Comparison of ENCODE assay signal across 24 cellular contexts in the genomic region with DNA sequence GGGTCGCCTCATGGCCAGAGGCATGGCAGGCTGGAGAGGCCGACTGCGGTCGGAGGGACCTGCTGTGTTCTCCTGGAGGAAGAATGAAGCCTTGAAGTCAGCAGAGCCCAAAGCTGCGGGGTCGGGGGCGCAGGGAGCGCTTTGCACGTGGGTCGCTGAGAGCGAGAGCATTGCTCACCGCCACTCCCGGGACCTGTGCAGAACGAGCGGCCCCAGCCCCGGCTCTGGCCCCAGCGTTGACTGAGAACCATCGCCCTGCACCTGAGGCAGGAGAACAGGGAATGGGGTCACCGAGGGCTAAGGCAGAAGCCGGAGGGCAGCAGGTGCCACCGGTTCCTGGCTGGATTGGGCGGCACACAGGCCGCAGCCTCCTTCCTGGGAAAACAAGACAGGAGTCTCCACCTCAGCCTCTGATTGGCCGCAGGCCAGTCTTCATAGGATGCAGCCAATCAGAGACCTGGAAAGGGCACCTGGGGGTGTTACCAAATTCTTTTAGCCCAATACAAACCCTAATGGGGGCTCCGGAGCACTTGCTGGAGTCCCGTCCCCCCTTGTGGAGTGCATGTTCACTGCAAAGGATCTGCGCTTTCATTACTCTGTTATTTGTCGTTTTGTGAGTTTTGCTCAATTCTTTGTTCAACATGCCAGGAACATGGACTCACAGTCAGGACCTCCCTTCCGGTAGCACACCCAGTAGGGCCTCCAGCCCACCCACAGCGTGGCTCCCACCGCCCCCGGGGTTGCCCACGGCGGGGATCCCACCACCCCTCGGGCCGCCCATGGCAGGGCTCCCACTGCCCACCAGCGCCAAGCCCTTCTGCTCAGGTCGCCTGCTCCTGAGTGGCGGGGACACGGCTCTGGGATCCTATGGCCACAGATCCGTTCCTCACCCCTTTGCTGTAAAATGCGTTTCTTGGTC. TPM values are rescaled to one million over a fixed set of nuclear protein-coding genes. Genes with fewer than 3 reads are reported as not detected.
A peak's percentile ranks its signal among the peaks of the same experiment; 100 is the strongest.
DNase-seq lines count a peak whose midpoint lies in the region; ATAC-seq and TF ChIP-seq lines count a peak whose summit lies in the region.
"Had no signal": no experiment of that assay in that cellular context is flagged by ENCODE, and none has a peak within 500 bp of the region (broad histone marks: within the 10 kb centered on the region; RNA-seq: fewer than 3 reads in every experiment).

No MANE protein-coding gene starts in this region.

- H3K27me3 ChIP-seq in RWPE2 (ENCODE audit: insufficient read depth, poor library complexity, severe bottlenecking) (no peaks in the 10 kb centered on the region), neural progenitor cell (peaks cover 8% of the 10 kb centered on the region)
- H3K27me3 ChIP-seq: BLaER1 treated with 17β-estradiol and CSF1 and Interleukin-3, amounts not matched to agents 10 nM and 100 nM; foreskin keratinocyte; SJCRH30; upper lobe of right lung had no signal

- H3K9ac ChIP-seq in neural progenitor cell: no peak overlapping the region
- H3K9ac ChIP-seq: BLaER1 treated with 17β-estradiol and CSF1 and Interleukin-3, amounts not matched to agents 10 nM and 100 nM had no signal

- ATAC-seq in RWPE2 (ENCODE audit: low read depth) (no peak), left cardiac atrium (no peak), GM19455 (IDR thresholded peaks at IDR 0.05; ENCODE audit: unreplicated experiment) (no peak)
- ATAC-seq: foreskin keratinocyte, upper lobe of right lung had no signal

- peak; percentile 33 for DNase-seq in NCI-H510A treated with DMSO at 0.1 percent for 48 hours (lab: John Stamatoyannopoulos, UW)
- DNase-seq in NCI-H510A (lab: John Stamatoyannopoulos, UW): no peak
- DNase-seq in RWPE2 (ENCODE audit: low spot score): peak; percentile 69
- peak; percentile 17 for DNase-seq in left cardiac atrium
- DNase-seq in neural progenitor cell (ENCODE audit: low spot score): peak; percentile 40
- DNase-seq in endothelial cell (ENCODE audit: low spot score): no peak
- DNase-seq in inferior parietal cortex (ENCODE audit: extremely low spot score): no peak
- DNase-seq: activated CD4-positive, alpha-beta T cell treated with anti-CD3 and anti-CD28 coated beads for 4 hours; activated effector memory CD4-positive, alpha-beta T cell treated with anti-CD3 and anti-CD28 coated beads, Interleukin-2, amount 50 U/mL, for 16 hours; cortex of kidney; foreskin keratinocyte; NCI-H1694 treated with DMSO at 0.1 percent for 48 hours; NCI-H446; stimulated activated naive CD4-positive, alpha-beta T cell treated with Interleukin-2 at 50 U/mL for 16 hours; T1000; upper lobe of right lung had no signal

- no peak overlapping the region for H3K27ac ChIP-seq in RWPE2 (ENCODE audit: poor library complexity, severe bottlenecking)
- H3K27ac ChIP-seq in neural progenitor cell: no peak overlapping the region
- H3K27ac ChIP-seq: BLaER1 treated with 17β-estradiol and CSF1 and Interleukin-3, amounts not matched to agents 10 nM and 100 nM; foreskin keratinocyte; SJCRH30; upper lobe of right lung had no signal

- H3K9me3 ChIP-seq in RWPE2 (ENCODE audit: severe bottlenecking) (no peaks in the 10 kb centered on the region), neural progenitor cell (ENCODE audit: low read depth) (no peaks in the 10 kb centered on the region)
- H3K9me3 ChIP-seq: HAP-1, SJCRH30, upper lobe of right lung had no signal

- H3K4me3 Mint-ChIP-seq in neural progenitor cell: no peak overlapping the region
- H3K4me3 Mint-ChIP-seq in endothelial cell (ENCODE audit: unreplicated experiment): no peak overlapping the region
- H3K4me3 Mint-ChIP-seq: memory B cell had no signal

- no peak overlapping the region for H2AFZ ChIP-seq in neural progenitor cell (replicated peaks)

- H3F3A ChIP-seq in neural progenitor cell (ENCODE audit: low read depth): no peaks in the 10 kb centered on the region

- H3K9me3 Mint-ChIP-seq in neural progenitor cell (peaks cover 3% of the 10 kb centered on the region), endothelial cell (ENCODE audit: unreplicated experiment) (no peaks in the 10 kb centered on the region)
- H3K9me3 Mint-ChIP-seq: memory B cell had no signal

- H3K4me1 Mint-ChIP-seq in neural progenitor cell: no peaks in the 10 kb centered on the region
- H3K4me1 Mint-ChIP-seq in endothelial cell (ENCODE audit: unreplicated experiment): no peaks in the 10 kb centered on the region
- H3K4me1 Mint-ChIP-seq: memory B cell had no signal

- H3K4me1 ChIP-seq in RWPE2 (ENCODE audit: insufficient read depth, poor library complexity, severe bottlenecking) (no peaks in the 10 kb centered on the region), neural progenitor cell (no peaks in the 10 kb centered on the region)
- H3K4me1 ChIP-seq: foreskin keratinocyte, HAP-1, SJCRH30, upper lobe of right lung had no signal

- H3K79me2 ChIP-seq in neural progenitor cell (ENCODE audit: low read depth): no peaks in the 10 kb centered on the region

- no peak for TF ChIP-seq CTCF in RWPE2 (IDR thresholded peaks at IDR 0.05; ENCODE audit: poor library complexity, severe bottlenecking)
- TF ChIP-seq CTCF in neural progenitor cell (IDR thresholded peaks at IDR 0.05): no peak
- no peak for TF ChIP-seq CTCF in endothelial cell (IDR thresholded peaks at IDR 0.05; ENCODE audit: unreplicated experiment)

- H4K20me1 ChIP-seq in neural progenitor cell (ENCODE audit: low read depth): no peaks in the 10 kb centered on the region

- no peaks in the 10 kb centered on the region for H3K36me3 ChIP-seq in RWPE2 (ENCODE audit: low read depth)
- H3K36me3 ChIP-seq in neural progenitor cell: no peaks in the 10 kb centered on the region
- H3K36me3 ChIP-seq: BLaER1 treated with 17β-estradiol and CSF1 and Interleukin-3, amounts not matched to agents 10 nM and 100 nM; HAP-1; SJCRH30; upper lobe of right lung had no signal

- H3K27me3 Mint-ChIP-seq in neural progenitor cell (ENCODE audit: insufficient read depth, low read depth) (peaks cover 6% of the 10 kb centered on the region), endothelial cell (ENCODE audit: unreplicated experiment) (peaks cover 6% of the 10 kb centered on the region)

- no peaks in the 10 kb centered on the region for H3K36me3 Mint-ChIP-seq in neural progenitor cell
- no peaks in the 10 kb centered on the region for H3K36me3 Mint-ChIP-seq in endothelial cell (ENCODE audit: low read depth, unreplicated experiment)
- H3K36me3 Mint-ChIP-seq: memory B cell had no signal

- no peak overlapping the region for H3K4me2 ChIP-seq in neural progenitor cell
- H3K4me2 ChIP-seq: BLaER1 treated with 17β-estradiol and CSF1 and Interleukin-3, amounts not matched to agents 10 nM and 100 nM had no signal

- H3K27ac Mint-ChIP-seq in neural progenitor cell (peak overlapping the region; percentile 37), endothelial cell (ENCODE audit: unreplicated experiment) (no peak overlapping the region)
- H3K27ac Mint-ChIP-seq: memory B cell had no signal

- intact Hi-C loops in left cardiac atrium (cut with DNase I): no loop called here

- H3K4me3 ChIP-seq in RWPE2 (ENCODE audit: severe bottlenecking) (no peak overlapping the region), neural progenitor cell (no peak overlapping the region)
- H3K4me3 ChIP-seq: BLaER1 treated with 17β-estradiol and CSF1 and Interleukin-3, amounts not matched to agents 10 nM and 100 nM; HAP-1; SJCRH30; upper lobe of right lung had no signal

RNA-seq across cellular contexts. Expression of a gene that starts 24.7 kb away (rescaled TPM):
- total RNA-seq in left cardiac atrium (not detected), neural progenitor cell (ENCODE audit: low replicate concordance) (not detected in 2 replicates), endothelial cell (ENCODE audit: unreplicated experiment) (not detected)
- total RNA-seq: A172, astrocyte, foreskin keratinocyte, renal cortical epithelial cell, SJCRH30, upper lobe of right lung had no signal

RNA-seq across cellular contexts. Expression of a gene that starts 48.4 kb away (rescaled TPM):
- total RNA-seq in left cardiac atrium (not detected), neural progenitor cell (ENCODE audit: low replicate concordance) (not detected in 2 replicates), endothelial cell (ENCODE audit: unreplicated experiment) (not detected)
- total RNA-seq: A172, astrocyte, foreskin keratinocyte, renal cortical epithelial cell, SJCRH30, upper lobe of right lung had no signal

Comparison
In these comparisons a context has a peak if more than half of its experiments do, and no peak if none do; other contexts are left out.
1. DNase-seq: peak in NCI-H510A treated with DMSO at 0.1 percent for 48 hours (single experiment), RWPE2 (single experiment), left cardiac atrium (single experiment) and neural progenitor cell (single experiment); none in NCI-H510A (single experiment), endothelial cell (single experiment) and inferior parietal cortex (single experiment).